18 cellular contexts compared by ENCODE assay signal in the genomic region with DNA sequence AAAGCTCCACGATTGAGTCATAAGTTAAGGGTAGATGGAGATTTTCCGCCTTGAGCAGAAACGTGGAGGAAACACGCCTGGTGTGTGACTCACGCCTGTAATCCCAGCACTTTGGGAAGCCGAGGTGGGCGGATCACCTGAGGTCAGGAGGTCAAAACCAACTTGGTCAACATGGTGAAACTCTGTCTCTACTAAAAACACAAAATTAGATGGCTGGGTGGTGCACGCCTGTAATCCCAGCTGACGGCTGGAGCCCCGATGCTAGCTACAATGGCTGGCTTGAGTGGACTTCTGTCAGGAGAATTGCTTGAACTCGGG. TPM values are rescaled to one million over a fixed set of nuclear protein-coding genes. Genes with fewer than 3 reads are reported as not detected.
DNase-seq lines count a peak whose midpoint lies in the region; ATAC-seq, FAIRE-seq and TF ChIP-seq lines count a peak whose summit lies in the region.
"Had no signal": no experiment of that assay in that cellular context is flagged by ENCODE, and none has a peak within 500 bp of the region (broad histone marks: within the 10 kb centered on the region; RNA-seq: fewer than 3 reads in every experiment).

No MANE protein-coding gene starts in this region.

- ATAC-seq in K562 (no peak), HG03280 (IDR thresholded peaks at IDR 0.05; ENCODE audit: unreplicated experiment) (no peak), HG02938 (IDR thresholded peaks at IDR 0.05; ENCODE audit: unreplicated experiment) (no peak)
- ATAC-seq: naive thymus-derived CD8-positive, alpha-beta T cell had no signal

- dilution Hi-C loops in keratinocyte (cut with MboI; ENCODE audit: extremely low pct_ligation_motif_present, low sequenced_read_pairs) = no loop called here

- peaks cover 16% of the 10 kb centered on the region; the same call in 2 of the 3 replicates for H3K79me2 ChIP-seq in K562 (ENCODE audit: control insufficient read depth, insufficient read depth, low read length)
- no peaks in the 10 kb centered on the region for H3K79me2 ChIP-seq in keratinocyte (ENCODE audit: control insufficient read depth, insufficient read depth, low read length)

- H3K27me3 Mint-ChIP-seq in HFFc6 (ENCODE audit: insufficient read depth) = peaks cover 6% of the 10 kb centered on the region
- H3K27me3 Mint-ChIP-seq: naive thymus-derived CD8-positive, alpha-beta T cell had no signal

- H3K4me1 ChIP-seq in K562 (replicated peaks in 1 of 2; ENCODE audit: control insufficient read depth in 2 of 2, insufficient read depth in 2 of 2, low read length in 2 of 2) (peaks cover 24 to 76% of the 10 kb centered on the region in 2 experiments), keratinocyte (ENCODE audit: control insufficient read depth, extremely low read depth, insufficient read depth, low read length) (peaks cover 32% of the 10 kb centered on the region)

- H4K20me1 ChIP-seq in K562 (replicated peaks; ENCODE audit: control insufficient read depth, insufficient read depth, low read length) (peaks cover 22% of the 10 kb centered on the region; the same call in 1 of the 2 replicates), keratinocyte (ENCODE audit: control insufficient read depth, extremely low read depth, insufficient read depth, low read length) (no peaks in the 10 kb centered on the region)

- intact Hi-C loops in K562 (cut with micrococcal nuclease) = no loop called here

- TF ChIP-seq EP300 in K562 (IDR thresholded peaks at IDR 0.05; ENCODE audit: low read length) = no peak

- FAIRE-seq in K562 (lab: Jason Lieb, UNC) = no peak
- peak; percentile 90 for FAIRE-seq in keratinocyte (lab: Jason Lieb, UNC)
- FAIRE-seq: G401.6 had no signal

- in situ Hi-C loops in K562 (cut with MboI) = no loop called here

- H3K9ac ChIP-seq in K562 (ENCODE audit: insufficient read depth in 1 of 2, low read depth in 2 of 2, low read length in 2 of 2) (peak overlapping the region in 1 of 2 experiments; percentile 80; a peak in 1 of 4 replicates), keratinocyte (ENCODE audit: control insufficient read depth, extremely low read depth, insufficient read depth, low read length) (no peak overlapping the region)

- POLR2A ChIA-PET in K562 (lab: Yijun Ruan, JAX) = interaction anchor here (0.7 to 5.0 kb wide), 8 partner anchors 8 to 1870 kb away, joined by 3 to 77 read pairs (median 4); no protein-coding TSS in a partner anchor

- peaks cover 24% of the 10 kb centered on the region for H3K9me1 ChIP-seq in K562 (ENCODE audit: control insufficient read depth, insufficient read depth, low read length)
- peaks cover 5% of the 10 kb centered on the region for H3K9me1 ChIP-seq in keratinocyte (ENCODE audit: control insufficient read depth, extremely low read depth, insufficient read depth, low read length)

- H3K4me1 Mint-ChIP-seq in HFFc6 (ENCODE audit: low read depth) = peaks cover 15% of the 10 kb centered on the region

- TF ChIP-seq CTCF in HFFc6 (IDR thresholded peaks at IDR 0.05) (no peak), K562 (IDR thresholded peaks at IDR 0.05 in 2 of 3, conservative IDR thresholded peaks at IDR 0.05 in 1 of 3; ENCODE audit: insufficient read depth in 2 of 3, low read depth in 1 of 3, low read length in 3 of 3) (no peak), keratinocyte (optimal IDR thresholded peaks at IDR 0.05 in 1 of 3, IDR thresholded peaks at IDR 0.05 in 1 of 3, conservative IDR thresholded peaks at IDR 0.05 in 1 of 3; ENCODE audit: extremely low read depth in 1 of 3, insufficient read depth in 2 of 3, low read length in 3 of 3) (no peak)

- TF ChIP-seq POLR2A in K562 (conservative IDR thresholded peaks at IDR 0.05) = no peak

- H3K36me3 ChIP-seq in K562 (ENCODE audit: control insufficient read depth, insufficient read depth, low read length) = peaks cover 53% of the 10 kb centered on the region
- H3K36me3 ChIP-seq in keratinocyte (ENCODE audit: control insufficient read depth in 2 of 2, extremely low read depth in 1 of 2, insufficient read depth in 2 of 2, low read length in 2 of 2) = peaks cover 0 to 3% of the 10 kb centered on the region in 2 experiments

- no peak for TF ChIP-seq RAD21 in K562 (CRISPR knock-in tag; conservative IDR thresholded peaks at IDR 0.05 in 1 of 2, IDR thresholded peaks at IDR 0.05 in 1 of 2)

- H3K4me3 ChIP-seq in K562 = no peak overlapping the region
- no peak overlapping the region for H3K4me3 ChIP-seq in keratinocyte (ENCODE audit: control insufficient read depth in 2 of 3, extremely low read depth in 1 of 3, insufficient read depth in 2 of 3, low read depth in 1 of 3, low read length in 3 of 3)
- H3K4me3 ChIP-seq: adrenal gland, dorsolateral prefrontal cortex, skin epidermis had no signal

- BruUV-seq in K562 (replicated peaks; lab: Mats Ljungman, UMichigan) = no TSS peak

- 75% methylated on average over 11 of the region's 11 CpGs for WGBS in K562 (ENCODE audit: insufficient coverage, low coverage, missing lambda C conversion rate)

- H3K27ac ChIP-seq in K562 (ENCODE audit: extremely low read depth, low read depth, low read length) (no peak overlapping the region), keratinocyte (ENCODE audit: control insufficient read depth, insufficient read depth, low read length) (peak overlapping the region; percentile 31)
- H3K27ac ChIP-seq: C4-2B, VCaP had no signal

- H3K27ac Mint-ChIP-seq in HFFc6 = peak overlapping the region; percentile 81

- H3K9me3 ChIP-seq in K562 (replicated peaks; ENCODE audit: control insufficient read depth, insufficient read depth, low read depth, low read length) = no peaks in the 10 kb centered on the region
- H3K9me3 ChIP-seq in keratinocyte (ENCODE audit: control insufficient read depth, low read depth, low read length) = no peaks in the 10 kb centered on the region
- H3K9me3 ChIP-seq: adrenal gland had no signal

- peaks cover 9% of the 10 kb centered on the region for H3K36me3 Mint-ChIP-seq in HFFc6 (ENCODE audit: low read depth)

- H3K27me3 ChIP-seq in K562 (ENCODE audit: control insufficient read depth in 2 of 2, insufficient read depth in 2 of 2, low read length in 2 of 2) (no peaks in the 10 kb centered on the region), keratinocyte (ENCODE audit: control insufficient read depth, extremely low read depth, insufficient read depth, low read length) (no peaks in the 10 kb centered on the region)
- H3K27me3 ChIP-seq: adrenal gland, dorsolateral prefrontal cortex had no signal

- DNase-seq in COLO829 (ENCODE audit: low spot score) (peak; percentile 47), HFFc6 (peak; percentile 80), K562 (ENCODE audit: extremely low read depth in 1 of 4, low spot score in 3 of 4) (peak in 1 of 4 experiments; percentile 52), keratinocyte (ENCODE audit: low read depth, low spot score) (no peak), NCI-H69 (lab: John Stamatoyannopoulos, UW) (no peak)
- DNase-seq in stimulated activated CD4-positive, alpha-beta T cell treated with anti-CD3 and anti-CD28 coated beads, Interleukin-4, amount 100 ng/mL, for 4 hours = no peak
- DNase-seq: activated CD8-positive, alpha-beta memory T cell treated with anti-CD3 and anti-CD28 coated beads, Interleukin-2, amount 50 U/mL, for 4 hours; adrenal gland; dorsolateral prefrontal cortex; naive thymus-derived CD8-positive, alpha-beta T cell; NCI-H1436; NCI-H748 treated with DMSO at 0.1 percent for 48 hours had no signal

- no peak overlapping the region for H2AFZ ChIP-seq in K562 (ENCODE audit: low read depth, low read length)
- no peak overlapping the region for H2AFZ ChIP-seq in keratinocyte (ENCODE audit: control insufficient read depth, low read length)

- no peak overlapping the region for H3K4me2 ChIP-seq in K562 (ENCODE audit: insufficient read depth, low read length)
- H3K4me2 ChIP-seq in keratinocyte (ENCODE audit: control insufficient read depth, extremely low read depth, insufficient read depth, low read depth, low read length) = peak overlapping the region; percentile 27

- H3K4me3 Mint-ChIP-seq in HFFc6 = no peak overlapping the region
- H3K4me3 Mint-ChIP-seq: naive thymus-derived CD8-positive, alpha-beta T cell had no signal

- H3K9me3 Mint-ChIP-seq in HFFc6 = no peaks in the 10 kb centered on the region
- H3K9me3 Mint-ChIP-seq: naive thymus-derived CD8-positive, alpha-beta T cell had no signal

- CTCF ChIA-PET in K562 (lab: Yijun Ruan, JAX; ENCODE audit: low intra/inter-chr PET ratio) = no interaction called here

RNA-seq across cellular contexts. Expression of a gene that starts 17.3 kb away (rescaled TPM):
- 10 to 100 TPM; 19.8 to 24.5 (median 22.0) TPM for total RNA-seq in HFFc6 (2021; fragmentation: NEBNext Ultra II Directional; extraction: Animal tissue kit (Norgen Biotek cat#: 25700))
- 638 and 1,105 TPM in 2 replicates for total RNA-seq in K562 (2011; cell fraction: chromatin; rRNA removed; ENCODE audit: low replicate concordance)
- 550 and 577 TPM in 2 replicates for total RNA-seq in K562 (2011; cell fraction: nucleolus; rRNA removed)
- total RNA-seq in K562 (2011; cell fraction: nucleoplasm; rRNA removed) = 502 and 511 TPM in 2 replicates
- total RNA-seq in K562 (2014; rRNA removed) (107 and 108 TPM in 2 replicates), K562 (2014; rRNA removed; fragmentation: Illumina TruSeq; extraction: Trizol) (43.7 and 49.4 TPM in 2 replicates), K562 (2015; rRNA removed; fragmentation: Illumina TruSeq; extraction: Trizol) (80.1 and 81.2 TPM in 2 replicates), K562 (2021) (116 and 119 TPM in 2 replicates)
- polyA plus RNA-seq in K562 (2011; rRNA removed) (81.8 and 155 TPM in 2 replicates), K562 (2014; fragmentation: Illumina TruSeq; extraction: Trizol) (70.4 and 75.0 TPM in 2 replicates), K562 (2014; fragmentation: Nextera tagmentation; extraction: Ambion mirVana) (1 to 10 TPM; 5.9 to 7.7 TPM), K562 (2014; rRNA removed) (135 and 144 TPM in 2 replicates), keratinocyte (14.3 to 24.3 TPM (median 17.2 TPM) in 3 replicates)
- 51.2 and 92.7 TPM in 2 replicates for polyA plus RNA-seq in K562 (2011; cell fraction: cytosol; rRNA removed)
- polyA plus RNA-seq in K562 (2011; cell fraction: nucleus; rRNA removed) = 1,167 and 1,418 TPM in 2 replicates
- 76.7 and 85.3 TPM in 2 replicates for polyA plus RNA-seq in K562 (2012)
- polyA minus RNA-seq in K562 (2011; rRNA and poly(A)+ RNA removed) = 62.1 and 82.0 TPM in 2 replicates
- 35.2 and 46.4 TPM in 2 replicates for polyA minus RNA-seq in K562 (2011; cell fraction: cytosol; rRNA and poly(A)+ RNA removed)
- 210 and 349 TPM in 2 replicates for polyA minus RNA-seq in K562 (2011; cell fraction: nucleus; rRNA and poly(A)+ RNA removed)
- 13.5 TPM for polyA plus RNA-seq in keratinocyte (2011; ENCODE audit: low read depth)
- 11.2 and 13.8 TPM in 2 replicates for polyA plus RNA-seq in keratinocyte (2011; cell fraction: cytosol; rRNA removed)
- 61.4 and 73.1 TPM in 2 replicates for polyA plus RNA-seq in keratinocyte (2011; cell fraction: nucleus; rRNA removed)
- 14.1 and 20.0 TPM in 2 replicates for polyA plus RNA-seq in keratinocyte (2012; ENCODE audit: low replicate concordance)
- 15.3 to 41.9 TPM (median 20.6 TPM) in 3 replicates for polyA minus RNA-seq in keratinocyte
- polyA minus RNA-seq in keratinocyte (2011; cell fraction: cytosol; rRNA and poly(A)+ RNA removed) = 11.7 TPM
- polyA minus RNA-seq in keratinocyte (2011; cell fraction: nucleus; rRNA and poly(A)+ RNA removed) = 21.3 and 26.5 TPM in 2 replicates

RNA-seq across cellular contexts. Expression of a gene that starts 41.8 kb away (rescaled TPM):
- 10 to 100 TPM; 28.5 to 38.0 (median 34.9) TPM for total RNA-seq in HFFc6 (2021; fragmentation: NEBNext Ultra II Directional; extraction: Animal tissue kit (Norgen Biotek cat#: 25700))
- 160 and 395 TPM in 2 replicates for total RNA-seq in K562 (2011; cell fraction: chromatin; rRNA removed; ENCODE audit: low replicate concordance)
- 227 and 229 TPM in 2 replicates for total RNA-seq in K562 (2011; cell fraction: nucleolus; rRNA removed)
- 196 and 211 TPM in 2 replicates for total RNA-seq in K562 (2011; cell fraction: nucleoplasm; rRNA removed)
- 70.1 and 95.8 TPM in 2 replicates for total RNA-seq in K562 (2014; rRNA removed)
- total RNA-seq in K562 (2014; rRNA removed; fragmentation: Illumina TruSeq; extraction: Trizol) = 36.1 and 45.9 TPM in 2 replicates
- total RNA-seq in K562 (2015; rRNA removed; fragmentation: Illumina TruSeq; extraction: Trizol) = 55.8 and 57.2 TPM in 2 replicates
- 94.1 and 97.3 TPM in 2 replicates for total RNA-seq in K562 (2021)
- 94.9 and 115 TPM in 2 replicates for polyA plus RNA-seq in K562 (2011; rRNA removed)
- 157 and 209 TPM in 2 replicates for polyA plus RNA-seq in K562 (2011; cell fraction: cytosol; rRNA removed)
- polyA plus RNA-seq in K562 (2011; cell fraction: nucleus; rRNA removed) = 157 and 195 TPM in 2 replicates
- polyA plus RNA-seq in K562 (2012) = 68.2 and 73.0 TPM in 2 replicates
- polyA plus RNA-seq in K562 (2014; fragmentation: Illumina TruSeq; extraction: Trizol) = 88.3 and 89.4 TPM in 2 replicates
- 10 to 100 TPM; 15.5 to 17.5 TPM for polyA plus RNA-seq in K562 (2014; fragmentation: Nextera tagmentation; extraction: Ambion mirVana)
- 89.6 and 92.5 TPM in 2 replicates for polyA plus RNA-seq in K562 (2014; rRNA removed)
- polyA minus RNA-seq in K562 (2011; rRNA and poly(A)+ RNA removed) = 130 and 186 TPM in 2 replicates
- 73.2 and 76.1 TPM in 2 replicates for polyA minus RNA-seq in K562 (2011; cell fraction: cytosol; rRNA and poly(A)+ RNA removed)
- 63.1 and 85.0 TPM in 2 replicates for polyA minus RNA-seq in K562 (2011; cell fraction: nucleus; rRNA and poly(A)+ RNA removed)
- polyA plus RNA-seq in keratinocyte = 20.1 to 30.7 TPM (median 28.1 TPM) in 3 replicates
- 8.9 TPM for polyA plus RNA-seq in keratinocyte (2011; ENCODE audit: low read depth)
- polyA plus RNA-seq in keratinocyte (2011; cell fraction: cytosol; rRNA removed) = 23.4 and 27.4 TPM in 2 replicates
- polyA plus RNA-seq in keratinocyte (2011; cell fraction: nucleus; rRNA removed) = 25.0 and 31.0 TPM in 2 replicates
- polyA plus RNA-seq in keratinocyte (2012; ENCODE audit: low replicate concordance) = 13.8 and 20.3 TPM in 2 replicates
- 53.7 to 73.9 TPM (median 69.5 TPM) in 3 replicates for polyA minus RNA-seq in keratinocyte
- polyA minus RNA-seq in keratinocyte (2011; cell fraction: cytosol; rRNA and poly(A)+ RNA removed) = 33.0 TPM
- polyA minus RNA-seq in keratinocyte (2011; cell fraction: nucleus; rRNA and poly(A)+ RNA removed) = 11.0 and 15.4 TPM in 2 replicates

RNA-seq across cellular contexts. Expression of a gene that starts 46.1 kb away (rescaled TPM):
- total RNA-seq in HFFc6 (2021; fragmentation: NEBNext Ultra II Directional; extraction: Animal tissue kit (Norgen Biotek cat#: 25700)) = 1 to 10 TPM; 1.5 to 3.3 (median 2.0) TPM
- total RNA-seq in K562 (2011; cell fraction: chromatin; rRNA removed; ENCODE audit: low replicate concordance) = 114 and 328 TPM in 2 replicates
- total RNA-seq in K562 (2011; cell fraction: nucleolus; rRNA removed) = 214 and 270 TPM in 2 replicates
- total RNA-seq in K562 (2011; cell fraction: nucleoplasm; rRNA removed) = 106 and 131 TPM in 2 replicates
- total RNA-seq in K562 (2014; rRNA removed) (49.3 and 54.2 TPM in 2 replicates), K562 (2014; rRNA removed; fragmentation: Illumina TruSeq; extraction: Trizol) (2.2 and 4.5 TPM in 2 replicates), K562 (2015; rRNA removed; fragmentation: Illumina TruSeq; extraction: Trizol) (13.3 and 15.6 TPM in 2 replicates), K562 (2021) (46.5 and 50.6 TPM in 2 replicates)
- polyA plus RNA-seq in K562 (2011; rRNA removed) (35.2 and 71.6 TPM in 2 replicates), K562 (2014; fragmentation: Illumina TruSeq; extraction: Trizol) (8.0 and 15.9 TPM in 2 replicates), K562 (2014; fragmentation: Nextera tagmentation; extraction: Ambion mirVana) (under 1 TPM; 0.03 to 0.17 TPM), K562 (2014; rRNA removed) (42.5 and 97.4 TPM in 2 replicates), keratinocyte (5.3 to 8.4 TPM (median 5.7 TPM) in 3 replicates)
- 134 and 673 TPM in 2 replicates for polyA plus RNA-seq in K562 (2011; cell fraction: cytosol; rRNA removed)
- polyA plus RNA-seq in K562 (2011; cell fraction: nucleus; rRNA removed) = 407 and 424 TPM in 2 replicates
- polyA plus RNA-seq in K562 (2012) = 30.0 and 31.2 TPM in 2 replicates
- 15.1 and 15.6 TPM in 2 replicates for polyA minus RNA-seq in K562 (2011; rRNA and poly(A)+ RNA removed)
- 24.6 and 52.4 TPM in 2 replicates for polyA minus RNA-seq in K562 (2011; cell fraction: cytosol; rRNA and poly(A)+ RNA removed)
- polyA minus RNA-seq in K562 (2011; cell fraction: nucleus; rRNA and poly(A)+ RNA removed) = 96.8 and 145 TPM in 2 replicates
- 5.3 TPM for polyA plus RNA-seq in keratinocyte (2011; ENCODE audit: low read depth)
- 1.7 and 4.0 TPM in 2 replicates for polyA plus RNA-seq in keratinocyte (2011; cell fraction: cytosol; rRNA removed)
- polyA plus RNA-seq in keratinocyte (2011; cell fraction: nucleus; rRNA removed) = 21.1 and 26.3 TPM in 2 replicates
- polyA plus RNA-seq in keratinocyte (2012; ENCODE audit: low replicate concordance) = 8.2 TPM in 2 replicates
- polyA minus RNA-seq in keratinocyte = 4.3 to 14.6 TPM (median 5.1 TPM) in 3 replicates
- 14.2 TPM for polyA minus RNA-seq in keratinocyte (2011; cell fraction: cytosol; rRNA and poly(A)+ RNA removed)
- polyA minus RNA-seq in keratinocyte (2011; cell fraction: nucleus; rRNA and poly(A)+ RNA removed) = 11.0 and 16.2 TPM in 2 replicates

RNA-seq across cellular contexts. Expression of a gene that starts 53.2 kb away (rescaled TPM):
- total RNA-seq in HFFc6 (2021; fragmentation: NEBNext Ultra II Directional; extraction: Animal tissue kit (Norgen Biotek cat#: 25700)) = 100 to 1,000 TPM; 177 to 231 (median 226) TPM
- total RNA-seq in K562 (2011; cell fraction: chromatin; rRNA removed; ENCODE audit: low replicate concordance) = 525 and 801 TPM in 2 replicates
- 523 and 591 TPM in 2 replicates for total RNA-seq in K562 (2011; cell fraction: nucleolus; rRNA removed)
- 545 and 554 TPM in 2 replicates for total RNA-seq in K562 (2011; cell fraction: nucleoplasm; rRNA removed)
- 2,045 and 2,260 TPM in 2 replicates for total RNA-seq in K562 (2014; rRNA removed)
- 1,191 and 1,409 TPM in 2 replicates for total RNA-seq in K562 (2014; rRNA removed; fragmentation: Illumina TruSeq; extraction: Trizol)
- total RNA-seq in K562 (2015; rRNA removed; fragmentation: Illumina TruSeq; extraction: Trizol) = 1,591 and 1,659 TPM in 2 replicates
- 1,289 and 1,311 TPM in 2 replicates for total RNA-seq in K562 (2021)
- 1,082 and 1,351 TPM in 2 replicates for polyA plus RNA-seq in K562 (2011; rRNA removed)
- polyA plus RNA-seq in K562 (2011; cell fraction: cytosol; rRNA removed) = 950 and 1,655 TPM in 2 replicates
- 1,008 and 1,512 TPM in 2 replicates for polyA plus RNA-seq in K562 (2011; cell fraction: nucleus; rRNA removed)
- 795 and 1,074 TPM in 2 replicates for polyA plus RNA-seq in K562 (2012)
- 1,518 and 1,621 TPM in 2 replicates for polyA plus RNA-seq in K562 (2014; fragmentation: Illumina TruSeq; extraction: Trizol)
- polyA plus RNA-seq in K562 (2014; fragmentation: Nextera tagmentation; extraction: Ambion mirVana) = 100 to 1,000 TPM; 162 to 207 TPM
- polyA plus RNA-seq in K562 (2014; rRNA removed) = 2,237 and 2,891 TPM in 2 replicates
- polyA minus RNA-seq in K562 (2011; rRNA and poly(A)+ RNA removed) = 896 and 959 TPM in 2 replicates
- polyA minus RNA-seq in K562 (2011; cell fraction: cytosol; rRNA and poly(A)+ RNA removed) = 618 and 835 TPM in 2 replicates
- polyA minus RNA-seq in K562 (2011; cell fraction: nucleus; rRNA and poly(A)+ RNA removed) = 183 and 414 TPM in 2 replicates
- 141 to 278 TPM (median 193 TPM) in 3 replicates for polyA plus RNA-seq in keratinocyte
- 44.3 TPM for polyA plus RNA-seq in keratinocyte (2011; ENCODE audit: low read depth)
- polyA plus RNA-seq in keratinocyte (2011; cell fraction: cytosol; rRNA removed) = 251 and 309 TPM in 2 replicates
- polyA plus RNA-seq in keratinocyte (2011; cell fraction: nucleus; rRNA removed) = 131 and 136 TPM in 2 replicates
- 80.4 and 206 TPM in 2 replicates for polyA plus RNA-seq in keratinocyte (2012; ENCODE audit: low replicate concordance)
- polyA minus RNA-seq in keratinocyte = 91.3 to 166 TPM (median 155 TPM) in 3 replicates
- 158 TPM for polyA minus RNA-seq in keratinocyte (2011; cell fraction: cytosol; rRNA and poly(A)+ RNA removed)
- 27.4 and 32.5 TPM in 2 replicates for polyA minus RNA-seq in keratinocyte (2011; cell fraction: nucleus; rRNA and poly(A)+ RNA removed)

RNA-seq across cellular contexts. Expression of a gene that starts 54.3 kb away (rescaled TPM):
- 10 to 100 TPM; 31.1 to 44.9 (median 38.5) TPM for total RNA-seq in HFFc6 (2021; fragmentation: NEBNext Ultra II Directional; extraction: Animal tissue kit (Norgen Biotek cat#: 25700))
- total RNA-seq in K562 (2011; cell fraction: chromatin; rRNA removed; ENCODE audit: low replicate concordance) = 249 and 785 TPM in 2 replicates
- 623 and 778 TPM in 2 replicates for total RNA-seq in K562 (2011; cell fraction: nucleolus; rRNA removed)
- total RNA-seq in K562 (2011; cell fraction: nucleoplasm; rRNA removed) = 344 and 378 TPM in 2 replicates
- 203 and 254 TPM in 2 replicates for total RNA-seq in K562 (2014; rRNA removed)
- total RNA-seq in K562 (2014; rRNA removed; fragmentation: Illumina TruSeq; extraction: Trizol) = 31.5 and 47.4 TPM in 2 replicates
- total RNA-seq in K562 (2015; rRNA removed; fragmentation: Illumina TruSeq; extraction: Trizol) = 151 and 170 TPM in 2 replicates
- 222 and 242 TPM in 2 replicates for total RNA-seq in K562 (2021)
- 102 and 189 TPM in 2 replicates for polyA plus RNA-seq in K562 (2011; rRNA removed)
- polyA plus RNA-seq in K562 (2011; cell fraction: cytosol; rRNA removed) = 155 and 253 TPM in 2 replicates
- polyA plus RNA-seq in K562 (2011; cell fraction: nucleus; rRNA removed) = 1,476 and 1,701 TPM in 2 replicates
- 173 and 189 TPM in 2 replicates for polyA plus RNA-seq in K562 (2012)
- polyA plus RNA-seq in K562 (2014; fragmentation: Illumina TruSeq; extraction: Trizol) = 140 and 177 TPM in 2 replicates
- polyA plus RNA-seq in K562 (2014; fragmentation: Nextera tagmentation; extraction: Ambion mirVana) = 1 to 10 TPM; 1.6 to 6.6 TPM
- 258 and 265 TPM in 2 replicates for polyA plus RNA-seq in K562 (2014; rRNA removed)
- polyA minus RNA-seq in K562 (2011; rRNA and poly(A)+ RNA removed) = 57.9 and 72.9 TPM in 2 replicates
- polyA minus RNA-seq in K562 (2011; cell fraction: cytosol; rRNA and poly(A)+ RNA removed) = 87.3 and 128 TPM in 2 replicates
- polyA minus RNA-seq in K562 (2011; cell fraction: nucleus; rRNA and poly(A)+ RNA removed) = 286 and 369 TPM in 2 replicates
- polyA plus RNA-seq in keratinocyte = 18.3 to 53.7 TPM (median 20.6 TPM) in 3 replicates
- 5.6 TPM for polyA plus RNA-seq in keratinocyte (2011; ENCODE audit: low read depth)
- polyA plus RNA-seq in keratinocyte (2011; cell fraction: cytosol; rRNA removed) = 9.5 and 16.8 TPM in 2 replicates
- polyA plus RNA-seq in keratinocyte (2011; cell fraction: nucleus; rRNA removed) = 94.5 and 118 TPM in 2 replicates
- 25.8 and 30.1 TPM in 2 replicates for polyA plus RNA-seq in keratinocyte (2012; ENCODE audit: low replicate concordance)
- 23.0 to 59.2 TPM (median 34.2 TPM) in 3 replicates for polyA minus RNA-seq in keratinocyte
- polyA minus RNA-seq in keratinocyte (2011; cell fraction: cytosol; rRNA and poly(A)+ RNA removed) = 46.4 TPM
- polyA minus RNA-seq in keratinocyte (2011; cell fraction: nucleus; rRNA and poly(A)+ RNA removed) = 28.0 and 35.1 TPM in 2 replicates

Comparison
In these comparisons a context has a peak if more than half of its experiments do, and no peak if none do; other contexts are left out.
1. DNase-seq: peak in COLO829 (single experiment) and HFFc6 (single experiment); none in keratinocyte (single experiment), NCI-H69 (single experiment) and stimulated activated CD4-positive, alpha-beta T cell treated with anti-CD3 and anti-CD28 coated beads, Interleukin-4, amount 100 ng/mL, for 4 hours (0 of 2).